8 cellular contexts compared by ENCODE assay signal in the genomic region with DNA sequence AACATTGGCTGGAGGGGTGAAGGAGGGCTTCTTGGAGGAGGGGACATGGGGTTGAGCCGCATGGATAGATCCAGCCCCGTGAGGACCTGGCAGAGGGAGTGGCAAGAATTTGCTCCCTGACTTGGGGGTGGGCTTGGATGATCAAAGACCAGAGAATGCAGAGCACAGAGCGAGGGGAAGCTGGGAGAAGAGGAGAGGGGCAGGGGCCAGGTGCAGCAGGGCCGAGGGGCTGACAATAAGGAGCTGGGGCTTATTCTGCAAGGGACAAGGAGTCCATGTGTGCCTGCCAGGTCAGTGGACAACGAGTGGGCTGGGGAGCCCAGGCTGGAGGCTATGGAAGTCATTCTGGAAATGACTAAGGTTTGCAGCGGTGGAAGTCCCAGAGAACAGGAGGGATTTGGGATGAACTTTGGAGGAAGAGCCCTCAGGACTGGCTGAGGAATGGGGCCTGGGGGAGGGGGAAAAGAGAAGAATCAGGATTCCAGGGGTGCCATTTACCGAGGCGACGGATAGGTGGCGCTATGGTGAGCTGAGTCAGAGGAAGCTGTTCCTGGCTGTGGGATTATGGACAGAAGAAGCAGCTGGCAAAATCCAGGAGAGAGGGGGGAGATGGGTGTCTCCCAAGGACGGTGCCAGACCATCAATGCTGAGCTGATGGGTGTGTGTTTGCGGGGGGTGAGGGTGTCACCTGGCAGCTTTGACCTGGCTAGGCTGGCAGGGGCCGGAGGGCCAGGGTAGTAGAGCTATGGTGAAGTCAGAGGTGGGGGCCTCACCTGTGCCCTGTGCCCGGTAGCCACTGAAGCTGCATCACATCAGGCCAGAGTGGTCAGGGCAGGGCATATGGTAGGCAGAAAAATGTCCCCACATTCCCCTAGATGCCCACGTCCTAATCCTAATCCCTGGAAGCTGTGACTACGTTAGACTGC. TPM values are rescaled to one million over a fixed set of nuclear protein-coding genes. Genes with fewer than 3 reads are reported as not detected.
A peak's percentile ranks its signal among the peaks of the same experiment; 100 is the strongest.
DNase-seq lines count a peak whose midpoint lies in the region; ATAC-seq and TF ChIP-seq lines count a peak whose summit lies in the region.

No MANE protein-coding gene starts in this region.

- no peaks in the 10 kb centered on the region for H3K79me2 ChIP-seq in neural cell (replicated peaks; ENCODE audit: insufficient read depth, low read length)

- H2AFZ ChIP-seq in neural cell (ENCODE audit: low read depth, low read length), result no peak overlapping the region

- H3K4me3 ChIP-seq in neural cell (ENCODE audit: low read length), result no peak overlapping the region

- no peaks in the 10 kb centered on the region for H3K9me2 ChIP-seq in neural cell (ENCODE audit: insufficient read depth, low read length)

- DNase-seq in NCI-H1417 (lab: John Stamatoyannopoulos, UW), result peak; percentile 7 to 50 (median 24)
- DNase-seq in NCI-H1417 treated with DMSO at 0.1 percent for 48 hours (lab: John Stamatoyannopoulos, UW), result no peak
- DNase-seq in HS-27A (ENCODE audit: low read depth), result peak; percentile 30
- peak; percentile 69 for DNase-seq in SK-N-DZ (ENCODE audit: low spot score)
- DNase-seq in erythroblast (lab: John Stamatoyannopoulos, UW), result peak; percentile 9 to 52
- no peak for DNase-seq in NCI-H128 (lab: John Stamatoyannopoulos, UW; ENCODE audit: unreplicated experiment)

- peak; percentile 72 for TF ChIP-seq RAD21 in neural cell (conservative IDR thresholded peaks at IDR 0.05)

- no peaks in the 10 kb centered on the region for H3K36me3 ChIP-seq in neural cell (ENCODE audit: insufficient read depth, low read length)

- H3K9ac ChIP-seq in neural cell (ENCODE audit: low read length), result no peak overlapping the region

- H3K27me3 ChIP-seq in neural cell (ENCODE audit: insufficient read depth, low read depth, low read length), result no peaks in the 10 kb centered on the region

- TF ChIP-seq CTCF in neural cell (IDR thresholded peaks at IDR 0.05; ENCODE audit: poor library complexity, severe bottlenecking), result peak; percentile 76

- H3F3A ChIP-seq in neural cell (ENCODE audit: insufficient read depth, low read length, poor library complexity, severe bottlenecking), result no peaks in the 10 kb centered on the region

- no peak overlapping the region for H3K27ac ChIP-seq in neural cell (ENCODE audit: low read length)

- H4K20me1 ChIP-seq in neural cell (ENCODE audit: insufficient read depth), result no peaks in the 10 kb centered on the region

- no peak overlapping the region for H3K4me2 ChIP-seq in neural cell (ENCODE audit: low read length)

- ATAC-seq in HG02610 (IDR thresholded peaks at IDR 0.05; ENCODE audit: unreplicated experiment), result no peak

- no peaks in the 10 kb centered on the region for H3K9me3 ChIP-seq in neural cell (ENCODE audit: low read length)

- no peak for TF ChIP-seq POLR2A in erythroblast (IDR thresholded peaks at IDR 0.05; ENCODE audit: low read length)

- TF ChIP-seq EP300 in neural cell (conservative IDR thresholded peaks at IDR 0.05; ENCODE audit: poor library complexity, severe bottlenecking), result no peak

TF ChIP-seq in neural cell, 6 proteins besides CTCF, POLR2A, EP300 and RAD21:
- TF ChIP-seq SMC3 (conservative IDR thresholded peaks at IDR 0.05; ENCODE audit: poor library complexity), result peak; percentile 70
- no peak for TF ChIP-seq POLR2AphosphoS5 (IDR thresholded peaks at IDR 0.05)
- no peak for TF ChIP-seq TAF1 (IDR thresholded peaks at IDR 0.05; ENCODE audit: low read depth)
- no peak for TF ChIP-seq MXI1 (conservative IDR thresholded peaks at IDR 0.05; ENCODE audit: poor library complexity, severe bottlenecking)
TF ChIP-seq in neural cell: peak in this region for 1.

RNA-seq across cellular contexts. Expression of a gene that starts 7.8 kb away (rescaled TPM):
- polyA plus RNA-seq in SK-N-DZ (2014; cell fraction: cytosol; rRNA removed), result 2.1 and 3.9 TPM in 2 replicates
- polyA plus RNA-seq in SK-N-DZ (2014; cell fraction: nucleus; rRNA removed), result 0.83 and 2.7 TPM in 2 replicates
- polyA plus RNA-seq in neural cell, result 1.7 and 2.1 TPM in 2 replicates
- polyA minus RNA-seq in neural cell, result 2.2 and 2.4 TPM in 2 replicates

RNA-seq across cellular contexts. Expression of a gene that starts 56.4 kb away (rescaled TPM):
- polyA plus RNA-seq in SK-N-DZ (2014; cell fraction: cytosol; rRNA removed), result 10.4 and 10.7 TPM in 2 replicates
- polyA plus RNA-seq in SK-N-DZ (2014; cell fraction: nucleus; rRNA removed), result 2.3 and 3.4 TPM in 2 replicates
- polyA plus RNA-seq in neural cell, result 5.5 and 5.6 TPM in 2 replicates
- 12.4 and 14.1 TPM in 2 replicates for polyA minus RNA-seq in neural cell

RNA-seq across cellular contexts. Expression of a gene that starts 56.7 kb away (rescaled TPM):
- polyA plus RNA-seq in SK-N-DZ (2014; cell fraction: cytosol; rRNA removed), result 337 and 362 TPM in 2 replicates
- 174 and 245 TPM in 2 replicates for polyA plus RNA-seq in SK-N-DZ (2014; cell fraction: nucleus; rRNA removed)
- 95.5 and 137 TPM in 2 replicates for polyA plus RNA-seq in neural cell
- 52.6 and 57.3 TPM in 2 replicates for polyA minus RNA-seq in neural cell

Comparison
In these comparisons a context has a peak if more than half of its experiments do, and no peak if none do; other contexts are left out.
1. DNase-seq: peak in NCI-H1417 (3 of 3), HS-27A (single experiment), SK-N-DZ (single experiment) and erythroblast (2 of 2); none in NCI-H1417 treated with DMSO at 0.1 percent for 48 hours (single experiment) and NCI-H128 (single experiment).